1 cellular context compared by ENCODE assay signal in genomic region chr12:104286538-104287482, GRCh38.
TF ChIP-seq lines count a peak whose summit lies in the region.

No MANE protein-coding gene starts in this region.

TF ChIP-seq in K562, 482 proteins besides CTCF, POLR2A, EP300 and RAD21 (continued from another document and continues in another):
- TF ChIP-seq USF2 (CRISPR knock-in tag; IDR thresholded peaks at IDR 0.05) (peak; percentile 29; the same call in 1 of the 2 replicates), MBD2 (IDR thresholded peaks at IDR 0.05; ENCODE audit: borderline replicate concordance, low read depth) (peak; percentile 66; the same call in 1 of the 2 replicates), ATF1 (CRISPR knock-in tag; IDR thresholded peaks at IDR 0.05) (no peak), ATF1 (tag; IDR thresholded peaks at IDR 0.05) (peak; percentile 77), ETS2 (tag; IDR thresholded peaks at IDR 0.05; ENCODE audit: borderline replicate concordance, poor library complexity, severe bottlenecking) (no peak), E2F3 (CRISPR knock-in tag; IDR thresholded peaks at IDR 0.05) (0 out of 2 replicates have a peak, but pooled peaks have one; percentile 55), PTBP1 (IDR thresholded peaks at IDR 0.05; ENCODE audit: low read depth, low read length) (peak; percentile 36; the same call in 1 of the 2 replicates), MYC (IDR thresholded peaks at IDR 0.05; ENCODE audit: low read depth, low read length) (peak; percentile 89), MYC (CRISPR knock-in tag; IDR thresholded peaks at IDR 0.05; ENCODE audit: borderline replicate concordance, low read depth) (peak; percentile 74; the same call in 1 of the 2 replicates), CREB1 (IDR thresholded peaks at IDR 0.05) (peak; percentile 34; the same call in 1 of the 2 replicates), CREB1 (CRISPR knock-in tag; IDR thresholded peaks at IDR 0.05) (peak; percentile 40), TFAM (CRISPR knock-in tag; conservative IDR thresholded peaks at IDR 0.05) (no peak), FOXK2 (conservative IDR thresholded peaks at IDR 0.05 in 1 of 2, IDR thresholded peaks at IDR 0.05 in 1 of 2; ENCODE audit: low read depth in 2 of 2) (peak in 1 of 2 experiments; percentile 47; a peak in 2 of 4 replicates), E2F6 (IDR thresholded peaks at IDR 0.05; ENCODE audit: borderline replicate concordance in 1 of 2, extremely low read depth in 1 of 2, insufficient read depth in 1 of 2, insufficient read length in 1 of 2, low read depth in 1 of 2, low read length in 1 of 2, poor library complexity in 1 of 2, severe bottlenecking in 1 of 2) (peak in 1 of 2 experiments; percentile 57), RREB1 (CRISPR knock-in tag; IDR thresholded peaks at IDR 0.05) (0 out of 2 replicates have a peak, but pooled peaks have one; percentile 10), DIDO1 (tag; IDR thresholded peaks at IDR 0.05; ENCODE audit: low read depth) (no peak), POLR2B (IDR thresholded peaks at IDR 0.05; ENCODE audit: low read depth, partially characterized antibody) (peak; percentile 98), MAZ (CRISPR knock-in tag; conservative IDR thresholded peaks at IDR 0.05 in 1 of 2, IDR thresholded peaks at IDR 0.05 in 1 of 2) (peak in 1 of 2 experiments; percentile 68; a peak in 2 of 4 replicates), ELF1 (tag; IDR thresholded peaks at IDR 0.05) (no peak), ELF4 (CRISPR knock-in tag; IDR thresholded peaks at IDR 0.05) (0 out of 2 replicates have a peak, but pooled peaks have one; percentile 44), RNF2 (IDR thresholded peaks at IDR 0.05) (peak; percentile 78; the same call in 1 of the 2 replicates), ZNF395 (CRISPR knock-in tag; IDR thresholded peaks at IDR 0.05) (peak; percentile 24; the same call in 1 of the 2 replicates), MITF (IDR thresholded peaks at IDR 0.05) (no peak), ZKSCAN3 (CRISPR knock-in tag; IDR thresholded peaks at IDR 0.05) (no peak), CCNT2 (IDR thresholded peaks at IDR 0.05; ENCODE audit: borderline replicate concordance, extremely low read depth, insufficient read length, low read depth, low read length) (peak; percentile 57), ZNF134 (CRISPR knock-in tag; conservative IDR thresholded peaks at IDR 0.05) (no peak), ATF3 (IDR thresholded peaks at IDR 0.05) (peak; percentile 78), ATF3 (CRISPR knock-in tag; conservative IDR thresholded peaks at IDR 0.05) (no peak), NCOA1 (IDR thresholded peaks at IDR 0.05; ENCODE audit: low read depth) (no peak), ZNF175 (CRISPR knock-in tag; IDR thresholded peaks at IDR 0.05; ENCODE audit: low read depth) (peak; percentile 12; the same call in 1 of the 2 replicates), TFAP4 (CRISPR knock-in tag; IDR thresholded peaks at IDR 0.05; ENCODE audit: borderline replicate concordance) (peak; percentile 77; the same call in 1 of the 2 replicates), ZNF639 (CRISPR knock-in tag; conservative IDR thresholded peaks at IDR 0.05 in 1 of 2, IDR thresholded peaks at IDR 0.05 in 1 of 2) (0 out of 4 replicates have a peak, but pooled peaks of 1 of the 2 experiments have one; percentile 15), ZNF511 (CRISPR knock-in tag; IDR thresholded peaks at IDR 0.05) (peak; percentile 55; the same call in 1 of the 2 replicates), ZNF592 (IDR thresholded peaks at IDR 0.05) (peak; percentile 55; the same call in 1 of the 2 replicates), ZKSCAN8 (CRISPR knock-in tag; IDR thresholded peaks at IDR 0.05) (no peak), GMEB1 (CRISPR knock-in tag; IDR thresholded peaks at IDR 0.05) (peak; percentile 20; the same call in 1 of the 2 replicates), MTF1 (CRISPR knock-in tag; IDR thresholded peaks at IDR 0.05; ENCODE audit: borderline replicate concordance) (no peak)
